ENCODE assay signal across 20 cellular contexts in genomic region chr5:36422957-36423356, GRCh38.
DNase-seq lines count a peak whose midpoint lies in the region; ATAC-seq and TF ChIP-seq lines count a peak whose summit lies in the region.
"Had no signal": no experiment of that assay in that cellular context is flagged by ENCODE, and none has a peak within 500 bp of the region (broad histone marks: within the 10 kb centered on the region; RNA-seq: fewer than 3 reads in every experiment).

No MANE protein-coding gene starts in this region.

- H3K27ac Mint-ChIP-seq in T-helper 17 cell = peak overlapping the region; percentile 24
- H3K27ac Mint-ChIP-seq: activated naive CD4-positive, alpha-beta T cell treated with anti-CD3 and anti-CD28 coated beads, Interleukin-2, amount 50 U/mL, for 24 hours; stimulated activated naive B cell treated with anti-CD40 and anti-IgM and Interleukin-4, amounts not matched to agents 10 μg/mL and 1 μg/mL and 100 μg/mL, for 72 hours had no signal

- H4K20me1 ChIP-seq in mammary epithelial cell (ENCODE audit: insufficient read depth, low read length) = no peaks in the 10 kb centered on the region

- H3K27ac ChIP-seq in mammary epithelial cell (ENCODE audit: insufficient read depth, low read depth, low read length) = no peak overlapping the region
- no peak overlapping the region for H3K27ac ChIP-seq in breast epithelium
- peak overlapping the region; percentile 23 for H3K27ac ChIP-seq in urinary bladder (ENCODE audit: low read depth)
- H3K27ac ChIP-seq: A549, skin epidermis had no signal

- DNase-seq in mammary epithelial cell (peak; percentile 64), breast epithelium (ENCODE audit: low spot score in 2 of 2) (no peak), T-helper 17 cell (no peak), fibroblast of peridontal ligament (ENCODE audit: extremely low read depth) (peak; percentile 31), pons (ENCODE audit: low spot score) (no peak), A172 (ENCODE audit: low spot score) (no peak)
- no peak for DNase-seq in stimulated activated CD4-positive, alpha-beta T cell treated with anti-CD3 and anti-CD28 coated beads, Interleukin-12 subunit alpha, Interleukin-12 subunit beta, amount 100 ng/mL, for 4 hours
- DNase-seq: activated CD4-positive, alpha-beta T cell treated with anti-CD3 and anti-CD28 coated beads for 4 hours; Caco-2; GF-D8; kidney; mucosa of descending colon; NCI-H2107; stimulated activated naive B cell treated with anti-CD40 and anti-IgM and Interleukin-4, amounts not matched to agents 10 μg/mL and 1 μg/mL and 100 μg/mL, for 72 hours; T1000 had no signal

- no peak for TF ChIP-seq POLR2A in breast epithelium (IDR thresholded peaks at IDR 0.05)

- no peaks in the 10 kb centered on the region for H3K27me3 ChIP-seq in mammary epithelial cell (ENCODE audit: insufficient read depth, low read length)
- H3K27me3 ChIP-seq in breast epithelium = no peaks in the 10 kb centered on the region

- H3K4me3 ChIP-seq in mammary epithelial cell (replicated peaks in 1 of 3; ENCODE audit: insufficient read depth in 1 of 3, low read depth in 2 of 3, low read length in 3 of 3) = no peak overlapping the region
- no peak overlapping the region for H3K4me3 ChIP-seq in breast epithelium
- no peak overlapping the region for H3K4me3 ChIP-seq in urinary bladder (ENCODE audit: low read depth, low read length)
- H3K4me3 ChIP-seq: A549, mucosa of descending colon, skin epidermis had no signal

- no peaks in the 10 kb centered on the region for H3K27me3 Mint-ChIP-seq in T-helper 17 cell
- H3K27me3 Mint-ChIP-seq: activated naive CD4-positive, alpha-beta T cell treated with anti-CD3 and anti-CD28 coated beads, Interleukin-2, amount 50 U/mL, for 24 hours had no signal

- H3K4me2 ChIP-seq in mammary epithelial cell (ENCODE audit: insufficient read depth, low read depth, low read length) = no peak overlapping the region
- H3K4me2 ChIP-seq: A549 had no signal

- H3K36me3 Mint-ChIP-seq in T-helper 17 cell (ENCODE audit: low read depth) = no peaks in the 10 kb centered on the region
- H3K36me3 Mint-ChIP-seq: activated naive CD4-positive, alpha-beta T cell treated with anti-CD3 and anti-CD28 coated beads, Interleukin-2, amount 50 U/mL, for 24 hours; stimulated activated naive B cell treated with anti-CD40 and anti-IgM and Interleukin-4, amounts not matched to agents 10 μg/mL and 1 μg/mL and 100 μg/mL, for 72 hours; type B pancreatic cell had no signal

- H3K9me3 ChIP-seq in mammary epithelial cell (replicated peaks; ENCODE audit: insufficient read depth, low read length) (no peaks in the 10 kb centered on the region), breast epithelium (no peaks in the 10 kb centered on the region), T-helper 17 cell (ENCODE audit: control insufficient read depth, low read length, poor library complexity, severe bottlenecking) (no peaks in the 10 kb centered on the region)
- H3K9me3 ChIP-seq: A549, mucosa of descending colon had no signal

- no peak overlapping the region for H2AFZ ChIP-seq in mammary epithelial cell (ENCODE audit: low read depth, low read length)

- dilution Hi-C loops in mammary epithelial cell (cut with HindIII; ENCODE audit: low sequenced_read_pairs) = no loop called here

- TF ChIP-seq CTCF in mammary epithelial cell (conservative IDR thresholded peaks at IDR 0.05 in 1 of 2, IDR thresholded peaks at IDR 0.05 in 1 of 2; ENCODE audit: extremely low read depth in 1 of 2, insufficient read depth in 1 of 2, low read depth in 1 of 2, low read length in 2 of 2) (no peak), breast epithelium (IDR thresholded peaks at IDR 0.05) (no peak)

- H3K4me3 Mint-ChIP-seq in T-helper 17 cell = no peak overlapping the region
- H3K4me3 Mint-ChIP-seq: activated naive CD4-positive, alpha-beta T cell treated with anti-CD3 and anti-CD28 coated beads, Interleukin-2, amount 50 U/mL, for 24 hours; stimulated activated naive B cell treated with anti-CD40 and anti-IgM and Interleukin-4, amounts not matched to agents 10 μg/mL and 1 μg/mL and 100 μg/mL, for 72 hours; type B pancreatic cell had no signal

- no TSS peak for BruUV-seq in mammary epithelial cell (replicated peaks; lab: Mats Ljungman, UMichigan)

- 54% methylated on average over 3 of the region's 3 CpGs for WGBS in mammary epithelial cell (ENCODE audit: low coverage, missing lambda C conversion rate)
- 66% methylated on average over 3 of the region's 3 CpGs for WGBS in urinary bladder

- peaks cover 12% of the 10 kb centered on the region for H3K4me1 Mint-ChIP-seq in T-helper 17 cell
- H3K4me1 Mint-ChIP-seq: activated naive CD4-positive, alpha-beta T cell treated with anti-CD3 and anti-CD28 coated beads, Interleukin-2, amount 50 U/mL, for 24 hours had no signal

- intact Hi-C loops in mammary epithelial cell (cut with micrococcal nuclease) = no loop called here
- intact Hi-C loops in breast epithelium (cut with DNase I; ENCODE audit: low total_unique reads) = no loop called here

- in situ Hi-C loops in mammary epithelial cell (cut with MboI; ENCODE audit: low sequenced_read_pairs in 2 of 2) = no loop called here

- CTCF ChIA-PET in mammary epithelial cell (lab: Charles Lee; ENCODE audit: low non-redundant PET) = no interaction called here

- no peaks in the 10 kb centered on the region for H3K79me2 ChIP-seq in mammary epithelial cell (ENCODE audit: insufficient read depth, low read length)

- H3K4me1 ChIP-seq in mammary epithelial cell (ENCODE audit: insufficient read depth, low read length) (peaks cover 9% of the 10 kb centered on the region), breast epithelium (no peaks in the 10 kb centered on the region), urinary bladder (ENCODE audit: insufficient read depth) (no peaks in the 10 kb centered on the region)
- H3K4me1 ChIP-seq: A549 had no signal

- H3K9ac ChIP-seq in mammary epithelial cell (ENCODE audit: insufficient read depth, low read length) = no peak overlapping the region

- H3K36me3 ChIP-seq in mammary epithelial cell (ENCODE audit: insufficient read depth, low read length) (no peaks in the 10 kb centered on the region), breast epithelium (no peaks in the 10 kb centered on the region), urinary bladder (ENCODE audit: insufficient read depth) (no peaks in the 10 kb centered on the region)

- no peak for ATAC-seq in T-helper 17 cell
- ATAC-seq: A549; mucosa of descending colon; stimulated activated naive B cell treated with anti-CD40 and anti-IgM and Interleukin-4, amounts not matched to agents 10 μg/mL and 1 μg/mL and 100 μg/mL, for 72 hours had no signal

Comparison
In these comparisons a context has a peak if more than half of its experiments do, and no peak if none do; other contexts are left out.
1. DNase-seq: peak in mammary epithelial cell (single experiment) and fibroblast of peridontal ligament (single experiment); none in breast epithelium (0 of 2), T-helper 17 cell (0 of 3), pons (single experiment), A172 (single experiment) and stimulated activated CD4-positive, alpha-beta T cell treated with anti-CD3 and anti-CD28 coated beads, Interleukin-12 subunit alpha, Interleukin-12 subunit beta, amount 100 ng/mL, for 4 hours (single experiment).